9 cellular contexts compared by ENCODE assay signal in genomic region chrX:150546711-150547153, GRCh38. TPM values are rescaled to one million over a fixed set of nuclear protein-coding genes. Genes with fewer than 3 reads are reported as not detected.
DNase-seq lines count a peak whose midpoint lies in the region; ATAC-seq lines count a peak whose summit lies in the region.
"Had no signal": no experiment of that assay in that cellular context is flagged by ENCODE, and none has a peak within 500 bp of the region (broad histone marks: within the 10 kb centered on the region; RNA-seq: fewer than 3 reads in every experiment).

No MANE protein-coding gene starts in this region.

- peak in 1 of 2 donors; percentile 34 for ATAC-seq in natural killer cell treated with Interleukin-12 subunit alpha and Interleukin-12 subunit beta and Interleukin-15 and Interleukin-18, amount 100 ng/mL, for 72 hours
- ATAC-seq in HG02973 (IDR thresholded peaks at IDR 0.05; ENCODE audit: unreplicated experiment), result no peak

- peak overlapping the region in 1 of 2 donors; percentile 56 for H3K27ac Mint-ChIP-seq in natural killer cell treated with Interleukin-12 subunit alpha and Interleukin-12 subunit beta and Interleukin-15 and Interleukin-18, amount 100 ng/mL, for 72 hours

- DNase-seq in stimulated activated naive CD4-positive, alpha-beta T cell (lab: John Stamatoyannopoulos, UW), result peak; percentile 25 to 64 (median 53)
- DNase-seq in stimulated activated naive CD4-positive, alpha-beta T cell treated with Interleukin-2 at 50 U/mL for 16 hours (lab: John Stamatoyannopoulos, UW), result no peak
- peak; percentile 67 for DNase-seq in central memory CD4-positive, alpha-beta T cell
- no peak for DNase-seq in natural killer cell treated with Interleukin-12 subunit alpha and Interleukin-12 subunit beta and Interleukin-15 and Interleukin-18, amount 100 ng/mL, for 72 hours (ENCODE audit: low spot score)
- DNase-seq in NCI-H187 treated with DMSO at 0.1 percent for 48 hours (lab: John Stamatoyannopoulos, UW) (no peak), NCI-H1105 (lab: John Stamatoyannopoulos, UW) (no peak), NCI-H446 treated with DMSO at 0.1 percent for 48 hours (lab: John Stamatoyannopoulos, UW) (no peak)
- DNase-seq: COR-L47 had no signal

- no peaks in the 10 kb centered on the region for H3K36me3 Mint-ChIP-seq in natural killer cell treated with Interleukin-12 subunit alpha and Interleukin-12 subunit beta and Interleukin-15 and Interleukin-18, amount 100 ng/mL, for 72 hours

- peak overlapping the region; percentile 73 for H3K4me3 Mint-ChIP-seq in natural killer cell treated with Interleukin-12 subunit alpha and Interleukin-12 subunit beta and Interleukin-15 and Interleukin-18, amount 100 ng/mL, for 72 hours

- peaks cover 0 to 9% of the 10 kb centered on the region in 2 donors for H3K27me3 Mint-ChIP-seq in natural killer cell treated with Interleukin-12 subunit alpha and Interleukin-12 subunit beta and Interleukin-15 and Interleukin-18, amount 100 ng/mL, for 72 hours

- H3K4me1 Mint-ChIP-seq in natural killer cell treated with Interleukin-12 subunit alpha and Interleukin-12 subunit beta and Interleukin-15 and Interleukin-18, amount 100 ng/mL, for 72 hours (ENCODE audit: low read depth in 2 of 2), result peaks cover 25 to 33% of the 10 kb centered on the region in 2 donors

- no peaks in the 10 kb centered on the region for H3K9me3 Mint-ChIP-seq in natural killer cell treated with Interleukin-12 subunit alpha and Interleukin-12 subunit beta and Interleukin-15 and Interleukin-18, amount 100 ng/mL, for 72 hours

RNA-seq across cellular contexts. Expression of gene MTM1, which starts 21.7 kb away (rescaled TPM):
- total RNA-seq in natural killer cell treated with Interleukin-12 subunit alpha and Interleukin-12 subunit beta and Interleukin-15 and Interleukin-18, amount 100 ng/mL, for 72 hours, result 10 to 100 TPM in 1 of 2 donors, 1 to 10 TPM in 1; 9.1 to 10.8 TPM

Comparison
In these comparisons a context has a peak if more than half of its experiments do, and no peak if none do; other contexts are left out.
1. DNase-seq: peak in stimulated activated naive CD4-positive, alpha-beta T cell (6 of 6) and central memory CD4-positive, alpha-beta T cell (single experiment); none in stimulated activated naive CD4-positive, alpha-beta T cell treated with Interleukin-2 at 50 U/mL for 16 hours (single experiment), natural killer cell treated with Interleukin-12 subunit alpha and Interleukin-12 subunit beta and Interleukin-15 and Interleukin-18, amount 100 ng/mL, for 72 hours (single experiment), NCI-H187 treated with DMSO at 0.1 percent for 48 hours (single experiment), NCI-H1105 (single experiment) and NCI-H446 treated with DMSO at 0.1 percent for 48 hours (single experiment).